8 cellular contexts compared by ENCODE assay signal in genomic region chr3:50611464-50612233, GRCh38. TPM values are rescaled to one million over a fixed set of nuclear protein-coding genes. Genes with fewer than 3 reads are reported as not detected.
A peak's percentile ranks its signal among the peaks of the same experiment; 100 is the strongest.
DNase-seq lines count a peak whose midpoint lies in the region; ATAC-seq and TF ChIP-seq lines count a peak whose summit lies in the region.

Gene CISH (minus strand): TSS chr3:50611774. CDS start chr3:50611650, 124 bp downstream.

- POLR2A ChIA-PET in RWPE1 (lab: Yijun Ruan, JAX; ENCODE audit: low non-redundant PET) = no interaction called here

- H3K27me3 Mint-ChIP-seq in activated T-helper 17 cell treated with anti-CD3 and anti-CD28 coated beads, Interleukin-2, amount 50 U/mL, for 72 hours = no peaks in the 10 kb centered on the region
- no peaks in the 10 kb centered on the region for H3K27me3 Mint-ChIP-seq in nephron (ENCODE audit: low read depth)
- H3K27me3 Mint-ChIP-seq in stimulated activated naive CD8-positive, alpha-beta T cell treated with anti-CD3 and anti-CD28 coated beads, Interleukin-15, Interleukin-2, amounts not matched to agents 100 ng/mL and 50 ng/mL, for 24 hours = no peaks in the 10 kb centered on the region

- no peaks in the 10 kb centered on the region for H3K9me3 Mint-ChIP-seq in activated T-helper 17 cell treated with anti-CD3 and anti-CD28 coated beads, Interleukin-2, amount 50 U/mL, for 72 hours
- H3K9me3 Mint-ChIP-seq in nephron = no peaks in the 10 kb centered on the region
- no peaks in the 10 kb centered on the region for H3K9me3 Mint-ChIP-seq in stimulated activated naive CD8-positive, alpha-beta T cell treated with anti-CD3 and anti-CD28 coated beads, Interleukin-15, Interleukin-2, amounts not matched to agents 100 ng/mL and 50 ng/mL, for 24 hours

- CTCF ChIA-PET in RWPE1 (lab: Yijun Ruan, JAX) = interaction anchor here (0.6 kb wide), 2 partner anchors 57 to 88 kb away, joined by 3 to 5 read pairs; no protein-coding TSS in a partner anchor

- peaks cover 91% of the 10 kb centered on the region for H3K36me3 Mint-ChIP-seq in activated T-helper 17 cell treated with anti-CD3 and anti-CD28 coated beads, Interleukin-2, amount 50 U/mL, for 72 hours (ENCODE audit: low read depth)
- no peaks in the 10 kb centered on the region for H3K36me3 Mint-ChIP-seq in nephron (ENCODE audit: low read depth)
- H3K36me3 Mint-ChIP-seq in stimulated activated naive CD8-positive, alpha-beta T cell treated with anti-CD3 and anti-CD28 coated beads, Interleukin-15, Interleukin-2, amounts not matched to agents 100 ng/mL and 50 ng/mL, for 24 hours (ENCODE audit: low read depth) = peaks cover 71% of the 10 kb centered on the region

- peak; percentile 76 for ATAC-seq in GM21723 (IDR thresholded peaks at IDR 0.05; ENCODE audit: unreplicated experiment)
- ATAC-seq in activated T-helper 17 cell treated with anti-CD3 and anti-CD28 coated beads, Interleukin-2, amount 50 U/mL, for 72 hours (replicated peaks) = peak; percentile 75

- peak within 1 kb of the TSS; percentile 97 for H3K4me3 Mint-ChIP-seq in activated T-helper 17 cell treated with anti-CD3 and anti-CD28 coated beads, Interleukin-2, amount 50 U/mL, for 72 hours
- H3K4me3 Mint-ChIP-seq in nephron = peak within 1 kb of the TSS; percentile 89 to 95 (median 90)
- H3K4me3 Mint-ChIP-seq in stimulated activated naive CD8-positive, alpha-beta T cell treated with anti-CD3 and anti-CD28 coated beads, Interleukin-15, Interleukin-2, amounts not matched to agents 100 ng/mL and 50 ng/mL, for 24 hours = peak within 1 kb of the TSS; percentile 99

- TF ChIP-seq CTCF in RWPE1 (conservative IDR thresholded peaks at IDR 0.05; ENCODE audit: low read depth) = peak; percentile 32
- TF ChIP-seq CTCF in nephron (IDR thresholded peaks at IDR 0.05; ENCODE audit: unreplicated experiment in 3 of 3) = peak; percentile 50 to 65 (median 62)

- DNase-seq in EL = peak; percentile 93
- DNase-seq in KG1 (lab: John Stamatoyannopoulos, UW) = peak; percentile 99
- DNase-seq in RWPE1 (ENCODE audit: low spot score) = peak; percentile 88
- peak; percentile 92 for DNase-seq in fibroblast of peridontal ligament (ENCODE audit: extremely low read depth)

- peak within 1 kb of the TSS; percentile 100 for H3K27ac Mint-ChIP-seq in activated T-helper 17 cell treated with anti-CD3 and anti-CD28 coated beads, Interleukin-2, amount 50 U/mL, for 72 hours
- peak within 1 kb of the TSS; percentile 92 to 99 (median 93) for H3K27ac Mint-ChIP-seq in nephron
- peak within 1 kb of the TSS; percentile 100 for H3K27ac Mint-ChIP-seq in stimulated activated naive CD8-positive, alpha-beta T cell treated with anti-CD3 and anti-CD28 coated beads, Interleukin-15, Interleukin-2, amounts not matched to agents 100 ng/mL and 50 ng/mL, for 24 hours

- H3K4me1 Mint-ChIP-seq in activated T-helper 17 cell treated with anti-CD3 and anti-CD28 coated beads, Interleukin-2, amount 50 U/mL, for 72 hours = peaks cover 19% of the 10 kb centered on the region
- H3K4me1 Mint-ChIP-seq in nephron = peaks cover 45% of the 10 kb centered on the region
- H3K4me1 Mint-ChIP-seq in stimulated activated naive CD8-positive, alpha-beta T cell treated with anti-CD3 and anti-CD28 coated beads, Interleukin-15, Interleukin-2, amounts not matched to agents 100 ng/mL and 50 ng/mL, for 24 hours (ENCODE audit: low read depth) = peaks cover 63% of the 10 kb centered on the region

- peak within 1 kb of the TSS; percentile 84 for H3K27ac ChIP-seq in RWPE1

RNA-seq across cellular contexts. Expression of gene CISH, which starts in this region (rescaled TPM):
- 100 to 1,000 TPM; 204 to 327 TPM for total RNA-seq in activated T-helper 17 cell treated with anti-CD3 and anti-CD28 coated beads, Interleukin-2, amount 50 U/mL, for 72 hours

Comparison
In these comparisons a context has a peak if more than half of its experiments do, and no peak if none do; other contexts are left out.
1. Peak in every context shown above with its lines: DNase-seq, ATAC-seq and H3K27ac ChIP-seq.